ENCODE assay signal across 2 cellular contexts in genomic region chr3:167304077-167304476, GRCh38.
TF ChIP-seq lines count a peak whose summit lies in the region.

No MANE protein-coding gene starts in this region.

TF ChIP-seq in SK-N-SH treated with all-trans-retinoic acid at 6 μM for 48 hours, 23 proteins besides CTCF, POLR2A, EP300 and RAD21:
- TF ChIP-seq PATZ1 (CRISPR knock-in tag; IDR thresholded peaks at IDR 0.05; ENCODE audit: borderline replicate concordance) (no peak), ZC3H10 (CRISPR knock-in tag; IDR thresholded peaks at IDR 0.05) (no peak), POU6F1 (CRISPR knock-in tag; IDR thresholded peaks at IDR 0.05; ENCODE audit: borderline replicate concordance, low read depth) (no peak), ZNF70 (CRISPR knock-in tag; IDR thresholded peaks at IDR 0.05) (no peak), TSHZ2 (CRISPR knock-in tag; IDR thresholded peaks at IDR 0.05) (no peak), OSR1 (CRISPR knock-in tag; IDR thresholded peaks at IDR 0.05) (no peak), TCF4 (CRISPR knock-in tag; IDR thresholded peaks at IDR 0.05; ENCODE audit: borderline replicate concordance) (no peak), SNAI2 (CRISPR knock-in tag; IDR thresholded peaks at IDR 0.05) (no peak), RARB (CRISPR knock-in tag; IDR thresholded peaks at IDR 0.05) (no peak), BACH2 (CRISPR knock-in tag; IDR thresholded peaks at IDR 0.05; ENCODE audit: borderline replicate concordance) (no peak), ARNTL (CRISPR knock-in tag; IDR thresholded peaks at IDR 0.05; ENCODE audit: borderline replicate concordance, low read depth) (no peak), ESRRG (CRISPR knock-in tag; IDR thresholded peaks at IDR 0.05) (no peak), CSRNP3 (CRISPR knock-in tag; IDR thresholded peaks at IDR 0.05) (no peak), ZNF8 (CRISPR knock-in tag; IDR thresholded peaks at IDR 0.05) (no peak), CSDC2 (CRISPR knock-in tag; IDR thresholded peaks at IDR 0.05) (no peak), PPARA (CRISPR knock-in tag; IDR thresholded peaks at IDR 0.05; ENCODE audit: borderline replicate concordance) (no peak), TOX (CRISPR knock-in tag; IDR thresholded peaks at IDR 0.05; ENCODE audit: borderline replicate concordance) (no peak), ZFP30 (CRISPR knock-in tag; IDR thresholded peaks at IDR 0.05) (no peak)

TF ChIP-seq in SK-N-SH, 30 proteins besides CTCF, POLR2A, EP300 and RAD21 (continued from another document):
- TF ChIP-seq ZBTB33 (IDR thresholded peaks at IDR 0.05; ENCODE audit: borderline replicate concordance, low read depth) (no peak), ELF1 (IDR thresholded peaks at IDR 0.05) (no peak), PBX3 (IDR thresholded peaks at IDR 0.05) (no peak), MXI1 (IDR thresholded peaks at IDR 0.05; ENCODE audit: low read depth, low read length) (no peak), EZH2phosphoT487 (IDR thresholded peaks at IDR 0.05; ENCODE audit: borderline replicate concordance, low read depth) (no peak), SMC3 (IDR thresholded peaks at IDR 0.05; ENCODE audit: low read depth, low read length) (no peak), TEAD4 (IDR thresholded peaks at IDR 0.05; ENCODE audit: borderline replicate concordance, insufficient read depth) (no peak)
TF ChIP-seq in SK-N-SH: peak in this region for 0.
